ENCODE assay signal across 20 cellular contexts in genomic region chr3:22284559-22284958, GRCh38.
DNase-seq lines count a peak whose midpoint lies in the region; ATAC-seq, FAIRE-seq and TF ChIP-seq lines count a peak whose summit lies in the region.
"Had no signal": no experiment of that assay in that cellular context is flagged by ENCODE, and none has a peak within 500 bp of the region (broad histone marks: within the 10 kb centered on the region; RNA-seq: fewer than 3 reads in every experiment).

No MANE protein-coding gene starts in this region.

- H3K27ac ChIP-seq in SK-N-SH (ENCODE audit: low read depth in 2 of 2, low read length in 1 of 2) (peak overlapping the region in 1 of 2 experiments; percentile 41; a peak in 2 of 4 replicates), endothelial cell of umbilical vein (ENCODE audit: insufficient read depth, low read depth, low read length) (peak overlapping the region; percentile 52), heart right ventricle (no peak overlapping the region)
- H3K27ac ChIP-seq: HL-60, KMS-11, testis had no signal

- 43% methylated on average over 1 of the region's 1 CpG for WGBS in SK-N-SH (ENCODE audit: low lambda C conversion rate)
- 73 to 75% methylated on average over 1 of the region's 1 CpG for WGBS in heart right ventricle, 2 donors

- no peak for TF ChIP-seq POLR2A in endothelial cell of umbilical vein (IDR thresholded peaks at IDR 0.05; ENCODE audit: low read depth, low read length)

- H3K27ac Mint-ChIP-seq in natural killer cell treated with Interleukin-12 subunit alpha and Interleukin-12 subunit beta and Interleukin-15 and Interleukin-18, amount 100 ng/mL, for 72 hours = no peak overlapping the region
- H3K27ac Mint-ChIP-seq: activated CD4-positive, alpha-beta T cell treated with anti-CD3 and anti-CD28 coated beads, Interleukin-2, amount 10 ng/mL, durations not matched to agents 7 days and 5 days had no signal

- no peak overlapping the region for H2AFZ ChIP-seq in SK-N-SH (ENCODE audit: low read depth)
- H2AFZ ChIP-seq in endothelial cell of umbilical vein (ENCODE audit: low read depth, low read length) = no peak overlapping the region

- H3K36me3 Mint-ChIP-seq in natural killer cell treated with Interleukin-12 subunit alpha and Interleukin-12 subunit beta and Interleukin-15 and Interleukin-18, amount 100 ng/mL, for 72 hours = no peaks in the 10 kb centered on the region

- CTCF ChIA-PET in SK-N-SH (lab: Yijun Ruan, JAX) = no interaction called here
- CTCF ChIA-PET in endothelial cell of umbilical vein (lab: Charles Lee) = interaction anchor here (1.1 kb wide), 1 partner anchor 168 kb away, joined by 3 read pairs; no protein-coding TSS in a partner anchor

- no peak for FAIRE-seq in endothelial cell of umbilical vein (lab: Jason Lieb, UNC)
- FAIRE-seq: H54 had no signal

- H3F3A ChIP-seq in SK-N-SH (replicated peaks; ENCODE audit: insufficient read depth) = peaks cover 13% of the 10 kb centered on the region

- no peaks in the 10 kb centered on the region for H3K27me3 Mint-ChIP-seq in natural killer cell treated with Interleukin-12 subunit alpha and Interleukin-12 subunit beta and Interleukin-15 and Interleukin-18, amount 100 ng/mL, for 72 hours
- H3K27me3 Mint-ChIP-seq: activated CD4-positive, alpha-beta T cell treated with anti-CD3 and anti-CD28 coated beads, Interleukin-2, amount 10 ng/mL, durations not matched to agents 7 days and 5 days had no signal

- no peak overlapping the region; the same call in 1 of the 2 replicates for H3K4me2 ChIP-seq in SK-N-SH
- H3K4me2 ChIP-seq in endothelial cell of umbilical vein (ENCODE audit: insufficient read depth, low read length) = peak overlapping the region; percentile 64
- H3K4me2 ChIP-seq: KMS-11 had no signal

- no peaks in the 10 kb centered on the region for H3K4me1 Mint-ChIP-seq in natural killer cell treated with Interleukin-12 subunit alpha and Interleukin-12 subunit beta and Interleukin-15 and Interleukin-18, amount 100 ng/mL, for 72 hours (ENCODE audit: low read depth in 2 of 2)
- H3K4me1 Mint-ChIP-seq: activated CD4-positive, alpha-beta T cell treated with anti-CD3 and anti-CD28 coated beads, Interleukin-2, amount 10 ng/mL, durations not matched to agents 7 days and 5 days had no signal

- no peaks in the 10 kb centered on the region for H3K9me1 ChIP-seq in endothelial cell of umbilical vein (replicated peaks; ENCODE audit: control insufficient read depth, extremely low read depth, insufficient read depth, low read length)

- peak; percentile 32 for DNase-seq in EL
- DNase-seq in SK-N-SH = no peak
- DNase-seq in endothelial cell of umbilical vein (ENCODE audit: low read depth, low spot score) = peak; percentile 44
- peak; percentile 42 for DNase-seq in non-pigmented ciliary epithelial cell (ENCODE audit: low read depth)
- DNase-seq in natural killer cell treated with Interleukin-12 subunit alpha and Interleukin-12 subunit beta and Interleukin-15 and Interleukin-18, amount 100 ng/mL, for 72 hours (ENCODE audit: low spot score) = no peak
- no peak for DNase-seq in heart right ventricle
- no peak for DNase-seq in occipital lobe (lab: John Stamatoyannopoulos, UW)
- DNase-seq: activated CD4-positive, alpha-beta T cell treated with anti-CD3 and anti-CD28 coated beads, Interleukin-2, amount 10 ng/mL, durations not matched to agents 7 days and 5 days; Calu3; effector memory CD4-positive, alpha-beta T cell; foreskin melanocyte; left ventricle myocardium superior; NCI-H1092 treated with DMSO at 0.1 percent for 48 hours; NCI-H2171; NCI-H82; testis had no signal

- no peak overlapping the region for H3K4me3 Mint-ChIP-seq in natural killer cell treated with Interleukin-12 subunit alpha and Interleukin-12 subunit beta and Interleukin-15 and Interleukin-18, amount 100 ng/mL, for 72 hours
- H3K4me3 Mint-ChIP-seq: activated CD4-positive, alpha-beta T cell treated with anti-CD3 and anti-CD28 coated beads, Interleukin-2, amount 10 ng/mL, durations not matched to agents 7 days and 5 days had no signal

- no peak for TF ChIP-seq RAD21 in SK-N-SH (IDR thresholded peaks at IDR 0.05; ENCODE audit: low read length)

- BruUV-seq in endothelial cell of umbilical vein (replicated peaks; lab: Mats Ljungman, UMichigan) = no TSS peak

- no peaks in the 10 kb centered on the region; a peak in 1 of 4 replicates for H3K4me1 ChIP-seq in SK-N-SH (ENCODE audit: control insufficient read depth in 1 of 2, insufficient read depth in 2 of 2, low read depth in 1 of 2, low read length in 1 of 2)
- H3K4me1 ChIP-seq in endothelial cell of umbilical vein (ENCODE audit: control insufficient read depth, extremely low read depth, insufficient read depth, low read length) = peaks cover 9% of the 10 kb centered on the region
- no peaks in the 10 kb centered on the region for H3K4me1 ChIP-seq in heart right ventricle
- H3K4me1 ChIP-seq: testis had no signal

- dilution Hi-C loops in endothelial cell of umbilical vein (cut with MboI; ENCODE audit: extremely low pct_ligation_motif_present, low sequenced_read_pairs) = no loop called here

- H3K9me3 ChIP-seq in SK-N-SH = no peaks in the 10 kb centered on the region
- H3K9me3 ChIP-seq in endothelial cell of umbilical vein (replicated peaks; ENCODE audit: control insufficient read depth, insufficient read depth, low read length) = no peaks in the 10 kb centered on the region
- H3K9me3 ChIP-seq in heart right ventricle = peaks cover 0 to 10% (median 0%) of the 10 kb centered on the region in 11 donors
- H3K9me3 ChIP-seq: testis had no signal

- intact Hi-C loops in endothelial cell of umbilical vein (cut with micrococcal nuclease) = no loop called here
- intact Hi-C loops in heart right ventricle (cut with DNase I) = no loop called here

- no peak for TF ChIP-seq CTCF in SK-N-SH (IDR thresholded peaks at IDR 0.05)
- no peak for TF ChIP-seq CTCF in endothelial cell of umbilical vein (IDR thresholded peaks at IDR 0.05; ENCODE audit: extremely low read depth in 1 of 2, insufficient read depth in 1 of 2, low read depth in 1 of 2, low read length in 2 of 2)
- no peak for TF ChIP-seq CTCF in heart right ventricle (IDR thresholded peaks at IDR 0.05)

- ATAC-seq in GM21619 (IDR thresholded peaks at IDR 0.05; ENCODE audit: unreplicated experiment) (no peak), heart right ventricle (no peak)
- no peak for ATAC-seq in natural killer cell treated with Interleukin-12 subunit alpha and Interleukin-12 subunit beta and Interleukin-15 and Interleukin-18, amount 100 ng/mL, for 72 hours
- ATAC-seq: left ventricle myocardium superior had no signal

- no peaks in the 10 kb centered on the region for H3K79me2 ChIP-seq in SK-N-SH (ENCODE audit: insufficient read depth)
- H3K79me2 ChIP-seq in endothelial cell of umbilical vein (ENCODE audit: control insufficient read depth, insufficient read depth, low read length) = no peaks in the 10 kb centered on the region

- H3K4me3 ChIP-seq in SK-N-SH (ENCODE audit: low read depth in 2 of 2, low read length in 1 of 2) (no peak overlapping the region), endothelial cell of umbilical vein (replicated peaks in 1 of 3; ENCODE audit: insufficient read depth in 1 of 3, low read depth in 1 of 3, low read length in 3 of 3) (no peak overlapping the region), heart right ventricle (no peak overlapping the region)
- H3K4me3 ChIP-seq: testis had no signal

- H3K9ac ChIP-seq in SK-N-SH (no peak overlapping the region), endothelial cell of umbilical vein (replicated peaks; ENCODE audit: extremely low read depth, insufficient read depth, low read length) (no peak overlapping the region)
- H3K9ac ChIP-seq: KMS-11 had no signal

- H3K9me3 Mint-ChIP-seq in natural killer cell treated with Interleukin-12 subunit alpha and Interleukin-12 subunit beta and Interleukin-15 and Interleukin-18, amount 100 ng/mL, for 72 hours = peaks cover 32% of the 10 kb centered on the region
- H3K9me3 Mint-ChIP-seq: activated CD4-positive, alpha-beta T cell treated with anti-CD3 and anti-CD28 coated beads, Interleukin-2, amount 10 ng/mL, durations not matched to agents 7 days and 5 days had no signal

- peak in 1 of 2 experiments; percentile 28; a peak in 1 of 4 replicates for TF ChIP-seq EP300 in SK-N-SH (IDR thresholded peaks at IDR 0.05; ENCODE audit: borderline replicate concordance in 1 of 2, low read depth in 1 of 2, low read length in 1 of 2)

- H4K20me1 ChIP-seq in SK-N-SH (ENCODE audit: insufficient read depth) = no peaks in the 10 kb centered on the region
- H4K20me1 ChIP-seq in endothelial cell of umbilical vein (replicated peaks; ENCODE audit: control insufficient read depth, extremely low read depth, insufficient read depth, low read length) = no peaks in the 10 kb centered on the region

- H3K36me3 ChIP-seq in SK-N-SH (replicated peaks in 1 of 2; ENCODE audit: control insufficient read depth in 1 of 2, insufficient read depth in 2 of 2, low read length in 1 of 2) (no peaks in the 10 kb centered on the region), endothelial cell of umbilical vein (ENCODE audit: control insufficient read depth in 2 of 2, extremely low read depth in 1 of 2, insufficient read depth in 2 of 2, low read length in 2 of 2) (no peaks in the 10 kb centered on the region), heart right ventricle (no peaks in the 10 kb centered on the region)

- POLR2A ChIA-PET in SK-N-SH (lab: Yijun Ruan, JAX) (no interaction called here), endothelial cell of umbilical vein (lab: Charles Lee) (no interaction called here)

- H3K9me2 ChIP-seq in SK-N-SH = no peaks in the 10 kb centered on the region

- H3K27me3 ChIP-seq in SK-N-SH (ENCODE audit: insufficient read depth) (no peaks in the 10 kb centered on the region), endothelial cell of umbilical vein (ENCODE audit: control insufficient read depth in 2 of 2, insufficient read depth in 2 of 2, low read length in 2 of 2) (no peaks in the 10 kb centered on the region), heart right ventricle (no peaks in the 10 kb centered on the region)
- H3K27me3 ChIP-seq: testis had no signal

TF ChIP-seq in SK-N-SH, 30 proteins besides CTCF, POLR2A, EP300 and RAD21:
- peak; percentile 63 for TF ChIP-seq JUND (IDR thresholded peaks at IDR 0.05)
- TF ChIP-seq FOSL2 (IDR thresholded peaks at IDR 0.05; ENCODE audit: borderline replicate concordance, low read depth) = no peak
- no peak for TF ChIP-seq TAF1 (IDR thresholded peaks at IDR 0.05; ENCODE audit: borderline replicate concordance, low read depth, low read length)
- 0 out of 2 replicates have a peak, but pooled peaks have one; percentile 13 for TF ChIP-seq TEAD4 (IDR thresholded peaks at IDR 0.05; ENCODE audit: borderline replicate concordance, insufficient read depth)

TF ChIP-seq in endothelial cell of umbilical vein, 7 proteins besides CTCF, POLR2A, EP300 and RAD21:
- peak; percentile 56 for TF ChIP-seq FOS (IDR thresholded peaks at IDR 0.05; ENCODE audit: borderline replicate concordance, insufficient read depth, low read length)
- no peak for TF ChIP-seq MAX (IDR thresholded peaks at IDR 0.05; ENCODE audit: insufficient read depth, insufficient read length)

Comparison
In these comparisons a context has a peak if more than half of its experiments do, and no peak if none do; other contexts are left out.
1. DNase-seq: peak in EL (single experiment), endothelial cell of umbilical vein (single experiment) and non-pigmented ciliary epithelial cell (single experiment); none in SK-N-SH (single experiment), natural killer cell treated with Interleukin-12 subunit alpha and Interleukin-12 subunit beta and Interleukin-15 and Interleukin-18, amount 100 ng/mL, for 72 hours (single experiment), heart right ventricle (0 of 2) and occipital lobe (single experiment).